ENCODE assay signal across 29 cellular contexts in genomic region chr12:57641699-57642442, GRCh38.
"Had no signal": no experiment of that assay in that cellular context is flagged by ENCODE, and none has a peak within 500 bp of the region (broad histone marks: within the 10 kb centered on the region; RNA-seq: fewer than 3 reads in every experiment).

No MANE protein-coding gene starts in this region.

- H3K36me3 ChIP-seq: ascending aorta, brain microvascular endothelial cell, gastrocnemius medialis, left ventricle myocardium inferior, neural progenitor cell, right atrium auricular region, suprapubic skin, tibial artery, upper lobe of right lung had no signal

- H3K27ac ChIP-seq: ascending aorta, brain microvascular endothelial cell, gastrocnemius medialis, hepatocyte, left ventricle myocardium inferior, neural progenitor cell, right atrium auricular region, suprapubic skin, tibial artery, upper lobe of right lung had no signal

- H3K9me3 ChIP-seq: ascending aorta, gastrocnemius medialis, suprapubic skin, upper lobe of right lung had no signal

- H3K4me2 ChIP-seq: hepatocyte, neural progenitor cell had no signal

- H2AFZ ChIP-seq: hepatocyte, neural progenitor cell had no signal

- H3K9ac ChIP-seq: neural progenitor cell had no signal

- DNase-seq: activated CD4-positive, alpha-beta memory T cell treated with anti-CD3 and anti-CD28 coated beads for 36 hours; activated CD4-positive, alpha-beta T cell treated with anti-CD3 and anti-CD28 coated beads for 4 hours; activated CD8-positive, alpha-beta memory T cell treated with anti-CD3 and anti-CD28 coated beads, Interleukin-2, amount 50 U/mL, for 4 hours; activated gamma-delta T cell; activated naive CD4-positive, alpha-beta T cell treated with anti-CD3 and anti-CD28 coated beads, Interleukin-2, amount 10 ng/mL, durations not matched to agents 7 days and 5 days; activated naive CD8-positive, alpha-beta T cell treated with anti-CD3 and anti-CD28 coated beads, Interleukin-2, amount 10 ng/mL, durations not matched to agents 7 days and 5 days; activated T-cell treated with anti-CD3 and anti-CD28 coated beads, Interleukin-2, amount 50 U/mL, for 1 hour; brain microvascular endothelial cell; cortex of kidney; effector memory CD8-positive, alpha-beta T cell; erythroblast; gastrocnemius medialis; islet precursor cell; left ventricle myocardium inferior; mesendoderm; natural killer cell; occipital lobe; stimulated activated CD4-positive, alpha-beta T cell treated with anti-CD3 and anti-CD28 coated beads, Interleukin-15, amount 100 ng/mL, for 24 hours; stimulated activated CD4-positive, alpha-beta T cell treated with anti-CD3 and anti-CD28 coated beads, Interleukin-2, amount 100 ng/mL, for 24 hours; stimulated activated naive CD4-positive, alpha-beta T cell; tibial artery; upper lobe of right lung had no signal

- H3K79me2 ChIP-seq: hepatocyte had no signal

- H3K4me1 Mint-ChIP-seq: activated naive CD4-positive, alpha-beta T cell treated with anti-CD3 and anti-CD28 coated beads, Interleukin-2, amount 10 ng/mL, durations not matched to agents 7 days and 5 days; activated naive CD8-positive, alpha-beta T cell treated with anti-CD3 and anti-CD28 coated beads, Interleukin-2, amount 10 ng/mL, durations not matched to agents 7 days and 5 days; natural killer cell; neural progenitor cell had no signal

- ATAC-seq: effector memory CD8-positive, alpha-beta T cell; gastrocnemius medialis; natural killer cell; upper lobe of right lung had no signal

- H3K9me3 Mint-ChIP-seq: effector memory CD8-positive, alpha-beta T cell; natural killer cell had no signal

- H3K4me3 ChIP-seq: ascending aorta, gastrocnemius medialis, hepatocyte, left ventricle myocardium inferior, lung, neural progenitor cell, right atrium auricular region, suprapubic skin, tibial artery, upper lobe of right lung had no signal

- H3K4me1 ChIP-seq: ascending aorta, gastrocnemius medialis, left ventricle myocardium inferior, neural progenitor cell, right atrium auricular region, suprapubic skin, tibial artery, upper lobe of right lung had no signal

- H3K27ac Mint-ChIP-seq: activated CD4-positive, alpha-beta memory T cell treated with anti-CD3 and anti-CD28 coated beads for 36 hours; activated naive CD4-positive, alpha-beta T cell treated with anti-CD3 and anti-CD28 coated beads, Interleukin-2, amount 10 ng/mL, durations not matched to agents 7 days and 5 days; activated naive CD8-positive, alpha-beta T cell treated with anti-CD3 and anti-CD28 coated beads, Interleukin-2, amount 10 ng/mL, durations not matched to agents 7 days and 5 days; activated T-helper 1 cell treated with anti-CD3 and anti-CD28 coated beads, Interleukin-12 subunit alpha, Interleukin-12 subunit beta, Interleukin-2, Interleukin-4 antibody, amounts not matched to agents 30 ng/mL and 10 ng/mL and 1 ng/mL, durations not matched to agents 14 hours and 24 hours and 36 hours; effector memory CD8-positive, alpha-beta T cell; natural killer cell; neural progenitor cell had no signal

- H3K36me3 Mint-ChIP-seq: activated naive CD4-positive, alpha-beta T cell treated with anti-CD3 and anti-CD28 coated beads, Interleukin-2, amount 10 ng/mL, durations not matched to agents 7 days and 5 days; activated naive CD8-positive, alpha-beta T cell treated with anti-CD3 and anti-CD28 coated beads, Interleukin-2, amount 10 ng/mL, durations not matched to agents 7 days and 5 days; natural killer cell had no signal

- H3K27me3 ChIP-seq: right atrium auricular region had no signal

- H3K4me3 Mint-ChIP-seq: activated CD4-positive, alpha-beta memory T cell treated with anti-CD3 and anti-CD28 coated beads for 36 hours; activated naive CD4-positive, alpha-beta T cell treated with anti-CD3 and anti-CD28 coated beads, Interleukin-2, amount 10 ng/mL, durations not matched to agents 7 days and 5 days; activated naive CD8-positive, alpha-beta T cell treated with anti-CD3 and anti-CD28 coated beads, Interleukin-2, amount 10 ng/mL, durations not matched to agents 7 days and 5 days; activated T-helper 1 cell treated with anti-CD3 and anti-CD28 coated beads, Interleukin-12 subunit alpha, Interleukin-12 subunit beta, Interleukin-2, Interleukin-4 antibody, amounts not matched to agents 30 ng/mL and 10 ng/mL and 1 ng/mL, durations not matched to agents 14 hours and 24 hours and 36 hours; effector memory CD8-positive, alpha-beta T cell; natural killer cell; neural progenitor cell had no signal
